3 cellular contexts compared by ENCODE assay signal in genomic region chr19:53769696-53770309, GRCh38. TPM values are rescaled to one million over a fixed set of nuclear protein-coding genes. Genes with fewer than 3 reads are reported as not detected.
"Had no signal": no experiment of that assay in that cellular context is flagged by ENCODE, and none has a peak within 500 bp of the region (broad histone marks: within the 10 kb centered on the region; RNA-seq: fewer than 3 reads in every experiment).

No MANE protein-coding gene starts in this region.

RNA-seq across cellular contexts. Expression of gene NLRP12, which starts 54.3 kb away (rescaled TPM):
- total RNA-seq: osteocyte, progenitor cell of endocrine pancreas had no signal
- polyA plus RNA-seq: smooth muscle cell had no signal
